29 cellular contexts compared by ENCODE assay signal in genomic region chr7:104089622-104090021, GRCh38.
A peak's percentile ranks its signal among the peaks of the same experiment; 100 is the strongest.
DNase-seq lines count a peak whose midpoint lies in the region; ATAC-seq lines count a peak whose summit lies in the region.
"Had no signal": no experiment of that assay in that cellular context is flagged by ENCODE, and none has a peak within 500 bp of the region (broad histone marks: within the 10 kb centered on the region; RNA-seq: fewer than 3 reads in every experiment).

No MANE protein-coding gene starts in this region.

- H3K27me3 ChIP-seq in neuron (ENCODE audit: insufficient read depth, low read length), result no peaks in the 10 kb centered on the region
- H3K27me3 ChIP-seq: ascending aorta, BE2C, cardiac muscle cell, neutrophil, right lobe of liver, thyroid gland, uterus had no signal

- POLR2A ChIA-PET in T-cell (lab: Charles Lee), result no interaction called here

- H3K4me3 Mint-ChIP-seq in T-cell, result no peak overlapping the region
- H3K4me3 Mint-ChIP-seq: activated T-cell treated with anti-CD3 and anti-CD28 coated beads, Interleukin-2, amount 50 U/mL, for 72 hours; stimulated activated naive CD8-positive, alpha-beta T cell treated with anti-CD3 and anti-CD28 coated beads, Interleukin-15, amount 100 ng/mL, for 72 hours had no signal

- H3K27ac Mint-ChIP-seq in T-cell, result no peak overlapping the region
- H3K27ac Mint-ChIP-seq: activated T-cell treated with anti-CD3 and anti-CD28 coated beads, Interleukin-2, amount 50 U/mL, for 72 hours; stimulated activated naive CD8-positive, alpha-beta T cell treated with anti-CD3 and anti-CD28 coated beads, Interleukin-15, amount 100 ng/mL, for 72 hours had no signal

- H3K9me3 ChIP-seq in neuron (ENCODE audit: low read length), result no peaks in the 10 kb centered on the region
- H3K9me3 ChIP-seq: ascending aorta, BE2C, left lung, neutrophil, right lobe of liver, thyroid gland, uterus had no signal

- peak overlapping the region; percentile 74 for H2AFZ ChIP-seq in neuron (ENCODE audit: low read depth, low read length)

- H3K27me3 Mint-ChIP-seq in T-cell, result peaks cover 12 to 20% of the 10 kb centered on the region in 2 donors

- H3K9me3 Mint-ChIP-seq in T-cell, result peaks cover 0 to 4% (median 0%) of the 10 kb centered on the region in 3 donors

- H3K36me3 Mint-ChIP-seq in T-cell, result no peaks in the 10 kb centered on the region

- H3K4me1 Mint-ChIP-seq in T-cell, result no peaks in the 10 kb centered on the region
- H3K4me1 Mint-ChIP-seq: stimulated activated naive CD8-positive, alpha-beta T cell treated with anti-CD3 and anti-CD28 coated beads, Interleukin-15, amount 100 ng/mL, for 72 hours had no signal

- no peak overlapping the region for H3K4me3 ChIP-seq in neuron (ENCODE audit: low read length)
- H3K4me3 ChIP-seq: ascending aorta, cardiac muscle cell, left lung, right lobe of liver, spleen, thyroid gland, uterus had no signal

- no peaks in the 10 kb centered on the region for H3K36me3 ChIP-seq in neuron (ENCODE audit: insufficient read depth, low read length)
- H3K36me3 ChIP-seq: ascending aorta, BE2C, cardiac muscle cell, left lung, neutrophil, right lobe of liver, spleen, thyroid gland, uterus had no signal

- DNase-seq in COR-L47 (lab: John Stamatoyannopoulos, UW) (peak; percentile 18), NCI-H146 (lab: John Stamatoyannopoulos, UW) (peak; percentile 75), SK-MEL-5 (ENCODE audit: low read depth, low spot score) (peak; percentile 11), T-cell (no peak)
- DNase-seq: ACHN; activated CD4-positive, alpha-beta T cell treated with anti-CD3 and anti-CD28 coated beads, Interleukin-2, amount 50 U/mL, for 48 hours; activated T-cell treated with anti-CD3 and anti-CD28 coated beads, Interleukin-2, amount 50 U/mL, for 72 hours; BE2C; DMS53; foreskin fibroblast; IMR-90; left lung; NCI-H2029 treated with DMSO at 0.1 percent for 48 hours; NK-92 treated with Interleukin-12 subunit alpha and Interleukin-12 subunit beta, amount 100 ng/mL, for 24 hours; right lobe of liver; spleen; stimulated activated CD4-positive, alpha-beta T cell treated with anti-CD3 and anti-CD28 coated beads, Interleukin-2, amount 100 ng/mL, for 24 hours; stimulated activated CD8-positive, alpha-beta memory T cell treated with anti-CD3 and anti-CD28 coated beads, Interleukin-4, amount 100 ng/mL, for 48 hours; stimulated activated naive CD8-positive, alpha-beta T cell treated with anti-CD3 and anti-CD28 coated beads, Interleukin-15, amount 100 ng/mL, for 72 hours; thyroid gland; uterus had no signal

- in situ Hi-C loops in SK-MEL-5 (cut with HindIII; ENCODE audit: low pct_unique_long_range_greater_than_20kb, low sequenced_read_pairs), result no loop called here

- H3K4me1 ChIP-seq in neuron (ENCODE audit: insufficient read depth, low read length), result peaks cover 16% of the 10 kb centered on the region
- H3K4me1 ChIP-seq: ascending aorta, BE2C, left lung, right lobe of liver, spleen, thyroid gland, uterus had no signal

- ATAC-seq in GM21825 (IDR thresholded peaks at IDR 0.05; ENCODE audit: unreplicated experiment) (no peak), T-cell (replicated peaks in 1 of 4) (no peak), GM21390 (IDR thresholded peaks at IDR 0.05; ENCODE audit: unreplicated experiment) (no peak)
- ATAC-seq: activated CD4-positive, CD25-positive, alpha-beta regulatory T cell treated with anti-CD3 and anti-CD28 coated beads, Interleukin-2, amount 50 U/mL, for 24 hours; activated T-cell treated with anti-CD3 and anti-CD28 coated beads, Interleukin-2, amount 50 U/mL, for 72 hours; esophagus mucosa; left lung; right lobe of liver; stimulated activated naive CD8-positive, alpha-beta T cell treated with anti-CD3 and anti-CD28 coated beads, Interleukin-15, amount 100 ng/mL, for 72 hours had no signal

- CTCF ChIA-PET in T-cell (lab: Charles Lee), result no interaction called here

Comparison
In these comparisons a context has a peak if more than half of its experiments do, and no peak if none do; other contexts are left out.
1. DNase-seq: peak in COR-L47 (single experiment), NCI-H146 (single experiment) and SK-MEL-5 (single experiment); none in T-cell (0 of 34).